ENCODE assay signal across 20 cellular contexts in genomic region chr9:109250311-109250741, GRCh38.
DNase-seq lines count a peak whose midpoint lies in the region; ATAC-seq and TF ChIP-seq lines count a peak whose summit lies in the region.
"Had no signal": no experiment of that assay in that cellular context is flagged by ENCODE, and none has a peak within 500 bp of the region (broad histone marks: within the 10 kb centered on the region; RNA-seq: fewer than 3 reads in every experiment).

No MANE protein-coding gene starts in this region.

- no peaks in the 10 kb centered on the region for H3K4me1 ChIP-seq in naive thymus-derived CD4-positive, alpha-beta T cell (ENCODE audit: control insufficient read depth in 2 of 2, insufficient read depth in 2 of 2, low read length in 2 of 2)

- no peak overlapping the region for H3K4me3 Mint-ChIP-seq in osteocyte (ENCODE audit: unreplicated experiment)
- H3K4me3 Mint-ChIP-seq in naive thymus-derived CD4-positive, alpha-beta T cell: no peak overlapping the region
- H3K4me3 Mint-ChIP-seq: CD4-positive, alpha-beta memory T cell; dendritic cell treated with granulocyte-macrophage colony-stimulating factor and Interleukin-4, amounts not matched to agents 40 ng/mL and 50 ng/mL, for 4 days; GM23338 had no signal

- DNase-seq in NCI-H748 (lab: John Stamatoyannopoulos, UW; ENCODE audit: unreplicated experiment) (peak; percentile 93), epithelial cell of esophagus (ENCODE audit: low read depth) (peak; percentile 52), osteocyte (ENCODE audit: extremely low spot score, unreplicated experiment) (no peak), SIG-M5 (lab: John Stamatoyannopoulos, UW) (no peak), NAMALWA (ENCODE audit: low spot score) (no peak)
- DNase-seq in naive thymus-derived CD4-positive, alpha-beta T cell: no peak
- DNase-seq: activated CD8-positive, alpha-beta memory T cell treated with anti-CD3 and anti-CD28 coated beads, Interleukin-2, amount 50 U/mL, for 4 hours; activated gamma-delta T cell; CD4-positive, alpha-beta memory T cell; GF-D8; MM.1S; NCI-H1694; NCI-H446 treated with DMSO at 0.1 percent for 48 hours had no signal

- intact Hi-C loops in naive thymus-derived CD4-positive, alpha-beta T cell (cut with micrococcal nuclease): no loop called here

- peaks cover 74% of the 10 kb centered on the region for H3K4me1 Mint-ChIP-seq in osteocyte (ENCODE audit: unreplicated experiment)
- no peaks in the 10 kb centered on the region for H3K4me1 Mint-ChIP-seq in naive thymus-derived CD4-positive, alpha-beta T cell
- H3K4me1 Mint-ChIP-seq: CD4-positive, alpha-beta memory T cell had no signal

- no peak for TF ChIP-seq CTCF in 22Rv1 (IDR thresholded peaks at IDR 0.05)
- no peak for TF ChIP-seq CTCF in epithelial cell of esophagus (IDR thresholded peaks at IDR 0.05; ENCODE audit: insufficient read depth, low read depth, low read length, missing control alignments)
- no peak for TF ChIP-seq CTCF in osteocyte (IDR thresholded peaks at IDR 0.05)

- H3K27me3 ChIP-seq in naive thymus-derived CD4-positive, alpha-beta T cell (ENCODE audit: control insufficient read depth in 2 of 2, insufficient read depth in 2 of 2, low read length in 2 of 2): no peaks in the 10 kb centered on the region
- H3K27me3 ChIP-seq: cardiac muscle cell had no signal

- H3K4me3 ChIP-seq in epithelial cell of esophagus (ENCODE audit: low read length): no peak overlapping the region
- H3K4me3 ChIP-seq in naive thymus-derived CD4-positive, alpha-beta T cell (ENCODE audit: low read length): no peak overlapping the region
- H3K4me3 ChIP-seq: cardiac muscle cell, GM12878, GM23338, lung had no signal

- no peaks in the 10 kb centered on the region for H3K27me3 Mint-ChIP-seq in osteocyte (ENCODE audit: unreplicated experiment)
- H3K27me3 Mint-ChIP-seq in naive thymus-derived CD4-positive, alpha-beta T cell: peaks cover 0 to 14% (median 7%) of the 10 kb centered on the region in 5 donors

- CTCF ChIA-PET in naive thymus-derived CD4-positive, alpha-beta T cell (lab: Charles Lee): no interaction called here

- H3K9me3 ChIP-seq in naive thymus-derived CD4-positive, alpha-beta T cell (ENCODE audit: control insufficient read depth in 2 of 3, low read length in 3 of 3): no peaks in the 10 kb centered on the region

- peak overlapping the region; percentile 97 for H3K27ac Mint-ChIP-seq in osteocyte (ENCODE audit: unreplicated experiment)
- H3K27ac Mint-ChIP-seq in naive thymus-derived CD4-positive, alpha-beta T cell: no peak overlapping the region
- H3K27ac Mint-ChIP-seq: CD4-positive, alpha-beta memory T cell had no signal

- ATAC-seq in HG02938 (IDR thresholded peaks at IDR 0.05; ENCODE audit: unreplicated experiment): no peak
- no peak for ATAC-seq in naive thymus-derived CD4-positive, alpha-beta T cell
- ATAC-seq: GM12878 had no signal

- POLR2A ChIA-PET in naive thymus-derived CD4-positive, alpha-beta T cell (lab: Charles Lee): no interaction called here

- H3K27ac ChIP-seq in 22Rv1: peak overlapping the region; percentile 84
- H3K27ac ChIP-seq in naive thymus-derived CD4-positive, alpha-beta T cell (ENCODE audit: low read depth, low read length): no peak overlapping the region
- H3K27ac ChIP-seq: cardiac muscle cell had no signal

- H3K36me3 Mint-ChIP-seq in osteocyte (ENCODE audit: unreplicated experiment): peaks cover 6% of the 10 kb centered on the region
- H3K36me3 Mint-ChIP-seq in naive thymus-derived CD4-positive, alpha-beta T cell: no peaks in the 10 kb centered on the region
- H3K36me3 Mint-ChIP-seq: CD4-positive, alpha-beta memory T cell had no signal

- H3K36me3 ChIP-seq in naive thymus-derived CD4-positive, alpha-beta T cell (ENCODE audit: control insufficient read depth in 2 of 3, insufficient read depth in 3 of 3, low read length in 3 of 3): no peaks in the 10 kb centered on the region
- H3K36me3 ChIP-seq: cardiac muscle cell had no signal

- no peaks in the 10 kb centered on the region for H3K9me3 Mint-ChIP-seq in osteocyte (ENCODE audit: unreplicated experiment)
- H3K9me3 Mint-ChIP-seq in naive thymus-derived CD4-positive, alpha-beta T cell: no peaks in the 10 kb centered on the region
- H3K9me3 Mint-ChIP-seq: CD4-positive, alpha-beta memory T cell; dendritic cell treated with granulocyte-macrophage colony-stimulating factor and Interleukin-4, amounts not matched to agents 40 ng/mL and 50 ng/mL, for 4 days; GM23338 had no signal

Comparison
In these comparisons a context has a peak if more than half of its experiments do, and no peak if none do; other contexts are left out.
1. DNase-seq: peak in NCI-H748 (single experiment) and epithelial cell of esophagus (single experiment); none in osteocyte (single experiment), SIG-M5 (single experiment), NAMALWA (single experiment) and naive thymus-derived CD4-positive, alpha-beta T cell (0 of 9).